25 cellular contexts compared by ENCODE assay signal in genomic region chr16:15971435-15971805, GRCh38. TPM values are rescaled to one million over a fixed set of nuclear protein-coding genes. Genes with fewer than 3 reads are reported as not detected.
A peak's percentile ranks its signal among the peaks of the same experiment; 100 is the strongest.
DNase-seq lines count a peak whose midpoint lies in the region; ATAC-seq and TF ChIP-seq lines count a peak whose summit lies in the region.
"Had no signal": no experiment of that assay in that cellular context is flagged by ENCODE, and none has a peak within 500 bp of the region (broad histone marks: within the 10 kb centered on the region; RNA-seq: fewer than 3 reads in every experiment).

No MANE protein-coding gene starts in this region.

- no peak overlapping the region for H4K5ac ChIP-seq in H9 (ENCODE audit: insufficient read length, low read depth, low read length)

- H2BK20ac ChIP-seq in H9 (ENCODE audit: low read depth, low read length, poor library complexity, severe bottlenecking): no peak overlapping the region

- BruUV-seq in Panc1 (replicated peaks; lab: Mats Ljungman, UMichigan): no TSS peak

- no peak overlapping the region for H2AK5ac ChIP-seq in H9 (ENCODE audit: insufficient read length, low read length)

- H3K4me1 ChIP-seq in H9 (ENCODE audit: insufficient read depth, low read length) (peaks cover 18% of the 10 kb centered on the region), Panc1 (ENCODE audit: control insufficient read depth, insufficient read depth, low read length) (peaks cover 35% of the 10 kb centered on the region), gastroesophageal sphincter (peaks cover 14 to 96% (median 28%) of the 10 kb centered on the region in 3 donors), sigmoid colon (peaks cover 0 to 61% (median 56%) of the 10 kb centered on the region in 4 donors)

- H2BK12ac ChIP-seq in H9 (ENCODE audit: insufficient read length, low read depth, low read length): no peak overlapping the region

- peak overlapping the region; percentile 38 for H3K27ac ChIP-seq in H9 (ENCODE audit: insufficient read length, low read depth, low read length)
- H3K27ac ChIP-seq in Panc1 (ENCODE audit: low read length): peak overlapping the region; percentile 58
- H3K27ac ChIP-seq in gastroesophageal sphincter: peak overlapping the region; percentile 85 to 94 (median 90)
- peak overlapping the region; percentile 55 to 82 (median 80) for H3K27ac ChIP-seq in sigmoid colon
- H3K27ac ChIP-seq: heart left ventricle had no signal

- TF ChIP-seq CTCF in H9 (conservative IDR thresholded peaks at IDR 0.05): no peak
- no peak for TF ChIP-seq CTCF in Panc1 (IDR thresholded peaks at IDR 0.05)
- TF ChIP-seq CTCF in gastroesophageal sphincter (IDR thresholded peaks at IDR 0.05): no peak
- no peak for TF ChIP-seq CTCF in sigmoid colon (IDR thresholded peaks at IDR 0.05)

- no peaks in the 10 kb centered on the region for H3K27me3 Mint-ChIP-seq in H9 (ENCODE audit: low read depth)
- no peaks in the 10 kb centered on the region for H3K27me3 Mint-ChIP-seq in stimulated activated naive B cell treated with anti-CD40 and anti-IgM and Interleukin-4, amounts not matched to agents 10 μg/mL and 1 μg/mL and 100 μg/mL, for 72 hours
- H3K27me3 Mint-ChIP-seq: activated naive CD8-positive, alpha-beta T cell; CD8-positive, alpha-beta memory T cell had no signal

- peak overlapping the region; percentile 44 for H3K4me2 ChIP-seq in H9 (ENCODE audit: insufficient read depth, insufficient read length, low read length)

- no peak for TF ChIP-seq POLR2A in gastroesophageal sphincter (IDR thresholded peaks at IDR 0.05)
- TF ChIP-seq POLR2A in sigmoid colon (IDR thresholded peaks at IDR 0.05): no peak

- no peaks in the 10 kb centered on the region for H3K9me3 ChIP-seq in H9 (ENCODE audit: control insufficient read depth, low read depth, low read length)
- peaks cover 23% of the 10 kb centered on the region; the same call in 1 of the 2 replicates for H3K9me3 ChIP-seq in Panc1 (ENCODE audit: control insufficient read depth, insufficient read depth, low read depth, low read length)
- H3K9me3 ChIP-seq in gastroesophageal sphincter: peaks cover 0 to 4% (median 0%) of the 10 kb centered on the region in 3 donors
- H3K9me3 ChIP-seq in sigmoid colon: peaks cover 0 to 7% (median 5%) of the 10 kb centered on the region in 4 donors

- peak overlapping the region; percentile 6; the same call in 1 of the 2 replicates for H3K14ac ChIP-seq in H9 (ENCODE audit: insufficient read depth, low read length)

- H4K20me1 ChIP-seq in H9 (ENCODE audit: control insufficient read depth, insufficient read depth, insufficient read length): no peaks in the 10 kb centered on the region

- H2BK15ac ChIP-seq in H9 (ENCODE audit: low read depth, low read length): no peak overlapping the region

- H3K36me3 ChIP-seq in Panc1 (ENCODE audit: control insufficient read depth, insufficient read depth, low read length) (0 out of 2 replicates have a peak, but pooled peaks cover 2% of the 10 kb centered on the region), gastroesophageal sphincter (peaks cover 0 to 14% of the 10 kb centered on the region in 2 donors), sigmoid colon (no peaks in the 10 kb centered on the region)

- no peak overlapping the region for H2AFZ ChIP-seq in H9 (ENCODE audit: low read length)

- no peak overlapping the region for H4K8ac ChIP-seq in H9 (replicated peaks; ENCODE audit: insufficient read length, low read depth, low read length)

- H2BK120ac ChIP-seq in H9 (ENCODE audit: low read depth, low read length, poor library complexity, severe bottlenecking): no peak overlapping the region

- DNase-seq in H9 (peak; percentile 71), Panc1 (ENCODE audit: low read depth, low spot score) (no peak), sigmoid colon (no peak), HPDE6-E6E7 (ENCODE audit: extremely low spot score) (no peak)
- DNase-seq in stimulated activated naive B cell treated with anti-CD40 and anti-IgM and Interleukin-4, amounts not matched to agents 10 μg/mL and 1 μg/mL and 100 μg/mL, for 72 hours: no peak
- DNase-seq: activated CD8-positive, alpha-beta T cell treated with anti-CD3 and anti-CD28 coated beads, Interleukin-2, amount 10 ng/mL, durations not matched to agents 7 days and 5 days; anterior cingulate cortex; CD8-positive, alpha-beta memory T cell; DMS 273 treated with DMSO at 0.1 percent for 48 hours; effector CD8-positive, alpha-beta T cell; erythroblast; GOT3; heart left ventricle; NCI-H2107; NCI-H774; retina; SIG-M5; stimulated activated naive CD4-positive, alpha-beta T cell had no signal

- no peak for TF ChIP-seq EP300 in gastroesophageal sphincter (IDR thresholded peaks at IDR 0.05)
- TF ChIP-seq EP300 in sigmoid colon (IDR thresholded peaks at IDR 0.05): no peak

- H3K4me3 Mint-ChIP-seq in H9: peak overlapping the region; percentile 39 to 49
- no peak overlapping the region for H3K4me3 Mint-ChIP-seq in stimulated activated naive B cell treated with anti-CD40 and anti-IgM and Interleukin-4, amounts not matched to agents 10 μg/mL and 1 μg/mL and 100 μg/mL, for 72 hours
- H3K4me3 Mint-ChIP-seq: activated CD8-positive, alpha-beta T cell treated with anti-CD3 and anti-CD28 coated beads, Interleukin-2, amount 10 ng/mL, durations not matched to agents 7 days and 5 days; activated naive CD8-positive, alpha-beta T cell; CD8-positive, alpha-beta memory T cell; nephron had no signal

- H3K36me3 Mint-ChIP-seq in H9 (ENCODE audit: insufficient read depth in 1 of 3, low read depth in 3 of 3): peaks cover 28 to 38% (median 30%) of the 10 kb centered on the region in 3 experiments
- H3K36me3 Mint-ChIP-seq in stimulated activated naive B cell treated with anti-CD40 and anti-IgM and Interleukin-4, amounts not matched to agents 10 μg/mL and 1 μg/mL and 100 μg/mL, for 72 hours: peaks cover 42 to 57% of the 10 kb centered on the region in 2 donors

- H3K4me1 Mint-ChIP-seq in H9: peaks cover 52 to 53% of the 10 kb centered on the region in 2 experiments
- H3K4me1 Mint-ChIP-seq in stimulated activated naive B cell treated with anti-CD40 and anti-IgM and Interleukin-4, amounts not matched to agents 10 μg/mL and 1 μg/mL and 100 μg/mL, for 72 hours: peaks cover 14 to 27% of the 10 kb centered on the region in 2 donors

- in situ Hi-C loops in Panc1 (cut with HindIII; ENCODE audit: low pct_unique_long_range_greater_than_20kb, low sequenced_read_pairs): no loop called here

- no peak overlapping the region for H2BK5ac ChIP-seq in H9 (ENCODE audit: insufficient read length, low read length)

- H3T11ph ChIP-seq in H9 (ENCODE audit: low read length): no peak overlapping the region

- peaks cover 4 to 23% of the 10 kb centered on the region in 2 experiments for H3K9me3 Mint-ChIP-seq in H9
- peaks cover 13 to 17% of the 10 kb centered on the region in 2 donors for H3K9me3 Mint-ChIP-seq in stimulated activated naive B cell treated with anti-CD40 and anti-IgM and Interleukin-4, amounts not matched to agents 10 μg/mL and 1 μg/mL and 100 μg/mL, for 72 hours

- H3K27me3 ChIP-seq in H9 (ENCODE audit: insufficient read depth, low read length) (no peaks in the 10 kb centered on the region), Panc1 (ENCODE audit: control insufficient read depth, insufficient read depth, low read length) (no peaks in the 10 kb centered on the region), gastroesophageal sphincter (no peaks in the 10 kb centered on the region), sigmoid colon (no peaks in the 10 kb centered on the region)
- H3K27me3 ChIP-seq: heart left ventricle had no signal

- ATAC-seq in Panc1: no peak
- no peak for ATAC-seq in gastroesophageal sphincter
- no peak for ATAC-seq in GM18511 (IDR thresholded peaks at IDR 0.05; ENCODE audit: unreplicated experiment)
- ATAC-seq in stimulated activated naive B cell treated with anti-CD40 and anti-IgM and Interleukin-4, amounts not matched to agents 10 μg/mL and 1 μg/mL and 100 μg/mL, for 72 hours (replicated peaks): no peak
- ATAC-seq in HG02798 (IDR thresholded peaks at IDR 0.05; ENCODE audit: poor library complexity, unreplicated experiment): no peak
- ATAC-seq: activated CD8-positive, alpha-beta T cell treated with anti-CD3 and anti-CD28 coated beads, Interleukin-2, amount 10 ng/mL, durations not matched to agents 7 days and 5 days; heart left ventricle had no signal

- H3K56ac ChIP-seq in H9 (ENCODE audit: insufficient read length, low read depth, low read length): no peak overlapping the region

- H3K27ac Mint-ChIP-seq in H9: peak overlapping the region; percentile 96 to 99 (median 97)
- no peak overlapping the region for H3K27ac Mint-ChIP-seq in stimulated activated naive B cell treated with anti-CD40 and anti-IgM and Interleukin-4, amounts not matched to agents 10 μg/mL and 1 μg/mL and 100 μg/mL, for 72 hours
- H3K27ac Mint-ChIP-seq: activated CD8-positive, alpha-beta T cell treated with anti-CD3 and anti-CD28 coated beads, Interleukin-2, amount 10 ng/mL, durations not matched to agents 7 days and 5 days; activated naive CD8-positive, alpha-beta T cell had no signal

- CTCF ChIA-PET in Panc1 (lab: Charles Lee): no interaction called here

- POLR2A ChIA-PET in Panc1 (lab: Charles Lee): interaction anchor here (0.6 kb wide), 1 partner anchor 153 kb away, joined by 3 read pairs; no protein-coding TSS in a partner anchor

- H3K23me2 ChIP-seq in H9 (ENCODE audit: insufficient read length, low read depth, low read length, poor library complexity, severe bottlenecking): no peaks in the 10 kb centered on the region

- H3K4me3 ChIP-seq in Panc1 (ENCODE audit: low read depth in 2 of 2, low read length in 2 of 2) (no peak overlapping the region), gastroesophageal sphincter (no peak overlapping the region), sigmoid colon (no peak overlapping the region)
- H3K4me3 ChIP-seq: heart left ventricle, lung, skin epidermis had no signal

- peaks cover 20% of the 10 kb centered on the region; the same call in 1 of the 2 replicates for H3K79me2 ChIP-seq in H9 (ENCODE audit: insufficient read depth, low read length)

- intact Hi-C loops in Panc1 (cut with micrococcal nuclease; ENCODE audit: unreplicated experiment) (no loop called here), sigmoid colon (cut with DNase I) (no loop called here)

- H3K79me1 ChIP-seq in H9 (ENCODE audit: insufficient read depth, low read depth, low read length, poor library complexity, severe bottlenecking): no peaks in the 10 kb centered on the region

- H3K18ac ChIP-seq in H9 (ENCODE audit: insufficient read length, low read depth, low read length): peak overlapping the region; percentile 8

- WGBS in H9 (ENCODE audit: extremely low coverage, insufficient read length, low lambda C conversion rate): no CpG with 5 or more reads among the region's 9 CpGs
- WGBS in gastroesophageal sphincter (ENCODE audit: low coverage in 1 of 2), 2 donors: 83 to 84% methylated on average over 1 to 4 of the region's 9 CpGs
- WGBS in sigmoid colon, 2 donors: 92 to 94% methylated on average over 9 of the region's 9 CpGs

- no peak overlapping the region; the same call in 1 of the 2 replicates for H3K4ac ChIP-seq in H9 (ENCODE audit: low read depth, low read length)

- H3K23ac ChIP-seq in H9 (ENCODE audit: insufficient read length, low read depth, low read length): no peak overlapping the region

- no peak overlapping the region for H3K9ac ChIP-seq in H9 (ENCODE audit: extremely low read depth, insufficient read length, low read length)

- peak overlapping the region; percentile 11 for H4K91ac ChIP-seq in H9 (ENCODE audit: insufficient read length, low read depth, low read length)

RNA-seq across cellular contexts. Expression of gene ABCC1, which starts 22.0 kb away (rescaled TPM):
- total RNA-seq in H9 (2021) (51.7 and 56.4 TPM in 2 replicates), Panc1 (2021; ENCODE audit: unreplicated experiment) (296 TPM), gastroesophageal sphincter (100 to 1,000 TPM in 1 of 4 donors, 10 to 100 TPM in 3; 50.8 to 122 (median 63.1) TPM), sigmoid colon (10 to 100 TPM; 22.5 to 51.8 (median 32.5) TPM)
- 397 TPM for polyA plus RNA-seq in Panc1 (2012; ENCODE audit: insufficient read length)
- 10 to 100 TPM in 1 of 3 donors, 1 to 10 TPM in 2; 1.8 to 17.6 (median 1.8) TPM for polyA plus RNA-seq in sigmoid colon

Comparison
In these comparisons a context has a peak if more than half of its experiments do, and no peak if none do; other contexts are left out.
1. H3K27ac ChIP-seq: peak in every context shown above with its lines; median percentile 90 in gastroesophageal sphincter; 80 in sigmoid colon; 58 in Panc1; 38 in H9.
2. H3K4me3 Mint-ChIP-seq: peak in H9 (2 of 2); none in stimulated activated naive B cell treated with anti-CD40 and anti-IgM and Interleukin-4, amounts not matched to agents 10 μg/mL and 1 μg/mL and 100 μg/mL, for 72 hours (0 of 2).